In genomic region chr3:108420926-108421325, GRCh38 we compare ENCODE assay signal across 14 cellular contexts.
A peak's percentile ranks its signal among the peaks of the same experiment; 100 is the strongest.
DNase-seq lines count a peak whose midpoint lies in the region; FAIRE-seq and TF ChIP-seq lines count a peak whose summit lies in the region.
"Had no signal": no experiment of that assay in that cellular context is flagged by ENCODE, and none has a peak within 500 bp of the region (broad histone marks: within the 10 kb centered on the region; RNA-seq: fewer than 3 reads in every experiment).

No MANE protein-coding gene starts in this region.

- H4K20me1 ChIP-seq in keratinocyte (ENCODE audit: control insufficient read depth, extremely low read depth, insufficient read depth, low read length): no peaks in the 10 kb centered on the region

- no peak overlapping the region for H2AFZ ChIP-seq in keratinocyte (ENCODE audit: control insufficient read depth, low read length)

- H3K9ac ChIP-seq in keratinocyte (ENCODE audit: control insufficient read depth, extremely low read depth, insufficient read depth, low read length): no peak overlapping the region

- no peaks in the 10 kb centered on the region for H3K9me3 ChIP-seq in keratinocyte (ENCODE audit: control insufficient read depth, low read depth, low read length)
- H3K9me3 ChIP-seq in esophagus squamous epithelium: no peaks in the 10 kb centered on the region
- H3K9me3 ChIP-seq: right atrium auricular region, testis had no signal

- H3K9me1 ChIP-seq in keratinocyte (ENCODE audit: control insufficient read depth, extremely low read depth, insufficient read depth, low read length): no peaks in the 10 kb centered on the region

- intact Hi-C loops in esophagus squamous epithelium (cut with DNase I): no loop called here

- peaks cover 9% of the 10 kb centered on the region for H3K4me1 ChIP-seq in keratinocyte (ENCODE audit: control insufficient read depth, extremely low read depth, insufficient read depth, low read length)
- no peaks in the 10 kb centered on the region for H3K4me1 ChIP-seq in esophagus squamous epithelium
- H3K4me1 ChIP-seq: right atrium auricular region, testis had no signal

- no peaks in the 10 kb centered on the region for H3K79me2 ChIP-seq in keratinocyte (ENCODE audit: control insufficient read depth, insufficient read depth, low read length)

- FAIRE-seq in keratinocyte (lab: Jason Lieb, UNC): peak; percentile 86
- FAIRE-seq: frontal cortex, islet of Langerhans had no signal

- no peak overlapping the region for H3K27ac ChIP-seq in keratinocyte (ENCODE audit: control insufficient read depth, insufficient read depth, low read length)
- H3K27ac ChIP-seq in esophagus squamous epithelium: no peak overlapping the region
- H3K27ac ChIP-seq: right atrium auricular region, testis had no signal

- H3K36me3 ChIP-seq in keratinocyte (ENCODE audit: control insufficient read depth in 2 of 2, extremely low read depth in 1 of 2, insufficient read depth in 2 of 2, low read length in 2 of 2) (no peaks in the 10 kb centered on the region), esophagus squamous epithelium (no peaks in the 10 kb centered on the region)
- H3K36me3 ChIP-seq: right atrium auricular region had no signal

- no peaks in the 10 kb centered on the region for H3K27me3 ChIP-seq in keratinocyte (ENCODE audit: control insufficient read depth, extremely low read depth, insufficient read depth, low read length)
- H3K27me3 ChIP-seq in esophagus squamous epithelium: no peaks in the 10 kb centered on the region
- H3K27me3 ChIP-seq: right atrium auricular region, testis had no signal

- no peak overlapping the region for H3K4me2 ChIP-seq in keratinocyte (ENCODE audit: control insufficient read depth, extremely low read depth, insufficient read depth, low read depth, low read length)

- H3K4me3 ChIP-seq in keratinocyte (ENCODE audit: control insufficient read depth in 2 of 3, extremely low read depth in 1 of 3, insufficient read depth in 2 of 3, low read depth in 1 of 3, low read length in 3 of 3) (no peak overlapping the region), esophagus squamous epithelium (no peak overlapping the region)
- H3K4me3 ChIP-seq: right atrium auricular region, testis had no signal

- WGBS in esophagus squamous epithelium, 2 donors: 54 to 100% methylated on average over 1 of the region's 2 CpGs

- DNase-seq in Daoy (ENCODE audit: low read depth) (peak; percentile 77), HPDE6-E6E7 (ENCODE audit: extremely low spot score) (peak; percentile 72), amniotic stem cell (lab: John Stamatoyannopoulos, UW) (peak; percentile 67), keratinocyte (ENCODE audit: low read depth, low spot score) (peak; percentile 32), esophagus squamous epithelium (lab: John Stamatoyannopoulos, UW) (no peak), RPMI8226 (no peak), LoVo (ENCODE audit: low spot score) (no peak)
- no peak for DNase-seq in NK-92 treated with Interleukin-12 subunit alpha and Interleukin-12 subunit beta, amount 100 ng/mL, for 24 hours (lab: John Stamatoyannopoulos, UW)
- DNase-seq: activated CD4-positive, CD25-positive, alpha-beta regulatory T cell; MV-4-11; testis had no signal

- TF ChIP-seq POLR2A in esophagus squamous epithelium (IDR thresholded peaks at IDR 0.05): no peak

- TF ChIP-seq CTCF in keratinocyte (optimal IDR thresholded peaks at IDR 0.05 in 1 of 3, IDR thresholded peaks at IDR 0.05 in 1 of 3, conservative IDR thresholded peaks at IDR 0.05 in 1 of 3; ENCODE audit: extremely low read depth in 1 of 3, insufficient read depth in 2 of 3, low read length in 3 of 3): no peak
- TF ChIP-seq CTCF in esophagus squamous epithelium (IDR thresholded peaks at IDR 0.05): no peak

- dilution Hi-C loops in keratinocyte (cut with MboI; ENCODE audit: extremely low pct_ligation_motif_present, low sequenced_read_pairs): no loop called here

Comparison
In these comparisons a context has a peak if more than half of its experiments do, and no peak if none do; other contexts are left out.
1. DNase-seq: peak in Daoy (single experiment), HPDE6-E6E7 (single experiment), amniotic stem cell (single experiment) and keratinocyte (single experiment); none in esophagus squamous epithelium (single experiment), NK-92 treated with Interleukin-12 subunit alpha and Interleukin-12 subunit beta, amount 100 ng/mL, for 24 hours (single experiment), RPMI8226 (single experiment) and LoVo (single experiment).